ENCODE assay signal across 1 cellular context in the genomic region with DNA sequence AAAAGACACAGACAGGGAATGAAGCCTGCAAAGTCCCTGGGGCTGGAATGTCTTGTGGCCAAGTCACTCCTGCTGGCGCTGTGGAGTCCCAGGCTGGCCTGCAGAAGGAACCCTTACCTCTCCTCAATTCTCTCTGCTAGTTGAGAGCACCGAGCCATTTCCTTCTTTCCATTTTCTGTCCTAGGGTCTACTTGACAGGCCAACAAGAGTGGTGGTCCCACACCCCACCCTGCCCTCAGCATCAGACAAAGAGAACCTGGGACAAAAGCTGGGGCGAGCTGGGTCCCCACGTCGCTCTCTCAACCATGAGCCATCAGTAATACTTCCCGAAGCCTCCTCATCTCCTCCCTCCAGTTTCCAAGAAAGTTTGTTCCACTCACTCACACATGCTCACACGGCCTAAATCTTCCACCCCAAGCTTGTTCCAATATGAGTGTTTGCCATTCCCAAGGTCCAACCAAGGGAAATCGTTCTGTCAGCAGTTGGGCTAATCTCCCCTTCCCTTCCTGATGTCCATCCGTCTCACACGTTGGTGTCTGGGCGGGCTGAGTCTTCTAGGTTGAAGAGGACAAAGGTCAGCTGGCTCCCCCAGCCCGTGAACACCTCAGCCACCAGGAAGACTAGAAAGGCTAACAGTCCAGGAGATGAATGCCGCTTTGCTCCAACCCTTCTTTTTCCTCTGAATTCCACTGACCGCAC.
TF ChIP-seq lines count a peak whose summit lies in the region.

No MANE protein-coding gene starts in this region.

TF ChIP-seq in H1, 55 proteins besides CTCF, POLR2A, EP300 and RAD21:
- no peak for TF ChIP-seq CHD7 (IDR thresholded peaks at IDR 0.05; ENCODE audit: insufficient replicate concordance, low read length)
- TF ChIP-seq EGR1 (IDR thresholded peaks at IDR 0.05; ENCODE audit: borderline replicate concordance, low read depth, low read length), result no peak
- TF ChIP-seq PHF8 (conservative IDR thresholded peaks at IDR 0.05; ENCODE audit: low read depth, low read length), result no peak
- no peak for TF ChIP-seq NRF1 (IDR thresholded peaks at IDR 0.05; ENCODE audit: low read depth, low read length)
- TF ChIP-seq POU5F1 (IDR thresholded peaks at IDR 0.05; ENCODE audit: low read depth, low read length), result no peak
- TF ChIP-seq RBBP5 (IDR thresholded peaks at IDR 0.05; ENCODE audit: borderline replicate concordance, low read depth, low read length), result no peak
- TF ChIP-seq CEBPB (IDR thresholded peaks at IDR 0.05; ENCODE audit: low read depth, low read length), result no peak
- no peak for TF ChIP-seq TAF1 (IDR thresholded peaks at IDR 0.05; ENCODE audit: low read depth, low read length)
- no peak for TF ChIP-seq FOSL1 (IDR thresholded peaks at IDR 0.05; ENCODE audit: insufficient read depth, low read depth, low read length)
- no peak for TF ChIP-seq CHD1 (IDR thresholded peaks at IDR 0.05; ENCODE audit: low read depth, low read length)
- TF ChIP-seq JUN (IDR thresholded peaks at IDR 0.05; ENCODE audit: low read depth, low read length), result no peak
- no peak for TF ChIP-seq SAP30 (IDR thresholded peaks at IDR 0.05; ENCODE audit: insufficient read depth, insufficient replicate concordance, low read length)
- TF ChIP-seq, protein P1, sequence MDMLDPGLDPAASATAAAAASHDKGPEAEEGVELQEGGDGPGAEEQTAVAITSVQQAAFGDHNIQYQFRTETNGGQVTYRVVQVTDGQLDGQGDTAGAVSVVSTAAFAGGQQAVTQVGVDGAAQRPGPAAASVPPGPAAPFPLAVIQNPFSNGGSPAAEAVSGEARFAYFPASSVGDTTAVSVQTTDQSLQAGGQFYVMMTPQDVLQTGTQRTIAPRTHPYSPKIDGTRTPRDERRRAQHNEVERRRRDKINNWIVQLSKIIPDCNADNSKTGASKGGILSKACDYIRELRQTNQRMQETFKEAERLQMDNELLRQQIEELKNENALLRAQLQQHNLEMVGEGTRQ (IDR thresholded peaks at IDR 0.05; ENCODE audit: low read length), result no peak
